In genomic region chr14:75456069-75457023, GRCh38 we compare ENCODE assay signal across 17 cellular contexts. TPM values are rescaled to one million over a fixed set of nuclear protein-coding genes. Genes with fewer than 3 reads are reported as not detected.
A peak's percentile ranks its signal among the peaks of the same experiment; 100 is the strongest.
DNase-seq lines count a peak whose midpoint lies in the region; ATAC-seq, FAIRE-seq and TF ChIP-seq lines count a peak whose summit lies in the region.
"Had no signal": no experiment of that assay in that cellular context is flagged by ENCODE, and none has a peak within 500 bp of the region (broad histone marks: within the 10 kb centered on the region; RNA-seq: fewer than 3 reads in every experiment).

No MANE protein-coding gene starts in this region.

- H3K9me3 ChIP-seq in astrocyte (ENCODE audit: insufficient read depth, low read depth, low read length) (no peaks in the 10 kb centered on the region), WERI-Rb-1 (ENCODE audit: severe bottlenecking) (no peaks in the 10 kb centered on the region)

- CTCF ChIA-PET in activated naive CD4-positive, alpha-beta T cell treated with anti-CD3 and anti-CD28 coated beads, Interleukin-2, amount 10 ng/mL, durations not matched to agents 7 days and 5 days (lab: Charles Lee), result interaction anchor here (1.3 to 5.2 kb wide), 5 partner anchors 13 to 149 kb away, joined by 3 to 81 read pairs (median 11); no protein-coding TSS in a partner anchor
- CTCF ChIA-PET in activated CD8-positive, alpha-beta memory T cell treated with anti-CD3 and anti-CD28 coated beads, Interleukin-2, amount 10 ng/mL, durations not matched to agents 7 days and 5 days (lab: Charles Lee), result interaction anchor here (1.6 kb wide), 1 partner anchor 32 kb away, joined by 3 read pairs; no protein-coding TSS in a partner anchor

- peak overlapping the region; percentile 70 for H3K27ac Mint-ChIP-seq in activated naive CD4-positive, alpha-beta T cell treated with anti-CD3 and anti-CD28 coated beads, Interleukin-2, amount 50 U/mL, for 24 hours
- no peak overlapping the region for H3K27ac Mint-ChIP-seq in activated naive CD4-positive, alpha-beta T cell treated with anti-CD3 and anti-CD28 coated beads, Interleukin-2, amount 10 ng/mL, durations not matched to agents 7 days and 5 days
- peak overlapping the region; percentile 62 for H3K27ac Mint-ChIP-seq in astrocyte (ENCODE audit: unreplicated experiment)
- H3K27ac Mint-ChIP-seq in nephron, result peak overlapping the region; percentile 31 to 52 (median 47)
- H3K27ac Mint-ChIP-seq in stimulated activated effector memory CD8-positive, alpha-beta T cell treated with anti-CD3 and anti-CD28 coated beads, Interleukin-12 subunit alpha, Interleukin-12 subunit beta, amount 100 ng/mL, for 72 hours, result peak overlapping the region; percentile 60
- H3K27ac Mint-ChIP-seq in activated CD8-positive, alpha-beta memory T cell treated with anti-CD3 and anti-CD28 coated beads, Interleukin-2, amount 10 ng/mL, durations not matched to agents 7 days and 5 days, result no peak overlapping the region
- H3K27ac Mint-ChIP-seq: activated CD4-positive, alpha-beta memory T cell treated with anti-CD3 and anti-CD28 coated beads for 36 hours; natural killer cell had no signal

- peaks cover 16% of the 10 kb centered on the region for H3K4me1 ChIP-seq in astrocyte (ENCODE audit: insufficient read depth, low read length)

- no peak overlapping the region for H3K27ac ChIP-seq in astrocyte (ENCODE audit: low read depth, low read length)
- no peak overlapping the region for H3K27ac ChIP-seq in WERI-Rb-1

- H3K4me3 ChIP-seq in astrocyte (ENCODE audit: insufficient read depth, low read depth, low read length), result no peak overlapping the region
- H3K4me3 ChIP-seq in WERI-Rb-1 (ENCODE audit: low read depth, low read length), result no peak overlapping the region
- no peak overlapping the region for H3K4me3 ChIP-seq in foreskin fibroblast (ENCODE audit: low read depth in 1 of 2, low read length in 2 of 2)

- H3K27me3 ChIP-seq in astrocyte (ENCODE audit: insufficient read depth, low read length) (no peaks in the 10 kb centered on the region), WERI-Rb-1 (ENCODE audit: insufficient read depth, low read depth, severe bottlenecking) (no peaks in the 10 kb centered on the region)

- ATAC-seq in stimulated activated effector memory CD8-positive, alpha-beta T cell treated with anti-CD3 and anti-CD28 coated beads, Interleukin-12 subunit alpha, Interleukin-12 subunit beta, amount 100 ng/mL, for 72 hours, result no peak
- ATAC-seq in activated CD8-positive, alpha-beta memory T cell treated with anti-CD3 and anti-CD28 coated beads, Interleukin-2, amount 10 ng/mL, durations not matched to agents 7 days and 5 days, result no peak
- ATAC-seq: left lobe of liver, natural killer cell had no signal

- FAIRE-seq in astrocyte (lab: Jason Lieb, UNC), result no peak

- no peaks in the 10 kb centered on the region for H3K4me1 Mint-ChIP-seq in activated naive CD4-positive, alpha-beta T cell treated with anti-CD3 and anti-CD28 coated beads, Interleukin-2, amount 50 U/mL, for 24 hours
- H3K4me1 Mint-ChIP-seq in activated naive CD4-positive, alpha-beta T cell treated with anti-CD3 and anti-CD28 coated beads, Interleukin-2, amount 10 ng/mL, durations not matched to agents 7 days and 5 days, result peaks cover 13% of the 10 kb centered on the region
- peaks cover 70% of the 10 kb centered on the region for H3K4me1 Mint-ChIP-seq in astrocyte (ENCODE audit: low read depth, unreplicated experiment)
- H3K4me1 Mint-ChIP-seq in nephron, result peaks cover 73% of the 10 kb centered on the region
- H3K4me1 Mint-ChIP-seq in stimulated activated effector memory CD8-positive, alpha-beta T cell treated with anti-CD3 and anti-CD28 coated beads, Interleukin-12 subunit alpha, Interleukin-12 subunit beta, amount 100 ng/mL, for 72 hours, result peaks cover 9% of the 10 kb centered on the region
- H3K4me1 Mint-ChIP-seq in activated CD8-positive, alpha-beta memory T cell treated with anti-CD3 and anti-CD28 coated beads, Interleukin-2, amount 10 ng/mL, durations not matched to agents 7 days and 5 days, result peaks cover 25% of the 10 kb centered on the region

- DNase-seq in activated naive CD4-positive, alpha-beta T cell treated with anti-CD3 and anti-CD28 coated beads, Interleukin-2, amount 10 ng/mL, durations not matched to agents 7 days and 5 days, result no peak
- DNase-seq in astrocyte (ENCODE audit: low read depth), result no peak
- DNase-seq in stimulated activated effector memory CD8-positive, alpha-beta T cell treated with anti-CD3 and anti-CD28 coated beads, Interleukin-12 subunit alpha, Interleukin-12 subunit beta, amount 100 ng/mL, for 72 hours (ENCODE audit: low spot score in 2 of 2), result no peak
- DNase-seq in activated CD8-positive, alpha-beta memory T cell treated with anti-CD3 and anti-CD28 coated beads, Interleukin-2, amount 10 ng/mL, durations not matched to agents 7 days and 5 days, result no peak
- DNase-seq in WERI-Rb-1, result no peak
- no peak for DNase-seq in foreskin fibroblast
- DNase-seq: activated CD4-positive, alpha-beta memory T cell treated with anti-CD3 and anti-CD28 coated beads for 36 hours; CD4-positive, CD25-positive, alpha-beta regulatory T cell; cortex of kidney; H7; KG1; natural killer cell; NCI-H1436 treated with DMSO at 0.1 percent for 48 hours; NCI-H2227 treated with DMSO at 0.1 percent for 48 hours had no signal

- no peak overlapping the region for H2AFZ ChIP-seq in astrocyte (ENCODE audit: low read depth, low read length)

- no peak for TF ChIP-seq CTCF in astrocyte (IDR thresholded peaks at IDR 0.05; ENCODE audit: insufficient read depth, low read depth, low read length)
- no peak for TF ChIP-seq CTCF in nephron (IDR thresholded peaks at IDR 0.05; ENCODE audit: unreplicated experiment in 3 of 3)
- no peak for TF ChIP-seq CTCF in WERI-Rb-1 (IDR thresholded peaks at IDR 0.05; ENCODE audit: low read depth, low read length)
- no peak for TF ChIP-seq CTCF in foreskin fibroblast (IDR thresholded peaks at IDR 0.05; ENCODE audit: low read depth, low read length)

- peaks cover 4% of the 10 kb centered on the region for H3K79me2 ChIP-seq in astrocyte (ENCODE audit: insufficient read depth, low read length)

- no peak overlapping the region for H3K4me2 ChIP-seq in astrocyte (ENCODE audit: low read length)

- H3K9ac ChIP-seq in astrocyte (ENCODE audit: low read length), result no peak overlapping the region

- no peaks in the 10 kb centered on the region for H3K36me3 Mint-ChIP-seq in activated naive CD4-positive, alpha-beta T cell treated with anti-CD3 and anti-CD28 coated beads, Interleukin-2, amount 50 U/mL, for 24 hours
- no peaks in the 10 kb centered on the region for H3K36me3 Mint-ChIP-seq in activated naive CD4-positive, alpha-beta T cell treated with anti-CD3 and anti-CD28 coated beads, Interleukin-2, amount 10 ng/mL, durations not matched to agents 7 days and 5 days
- H3K36me3 Mint-ChIP-seq in astrocyte (ENCODE audit: low read depth, unreplicated experiment) (peaks cover 32% of the 10 kb centered on the region), nephron (ENCODE audit: low read depth) (peaks cover 4% of the 10 kb centered on the region)
- peaks cover 3% of the 10 kb centered on the region for H3K36me3 Mint-ChIP-seq in stimulated activated effector memory CD8-positive, alpha-beta T cell treated with anti-CD3 and anti-CD28 coated beads, Interleukin-12 subunit alpha, Interleukin-12 subunit beta, amount 100 ng/mL, for 72 hours
- no peaks in the 10 kb centered on the region for H3K36me3 Mint-ChIP-seq in activated CD8-positive, alpha-beta memory T cell treated with anti-CD3 and anti-CD28 coated beads, Interleukin-2, amount 10 ng/mL, durations not matched to agents 7 days and 5 days
- H3K36me3 Mint-ChIP-seq: activated CD4-positive, alpha-beta memory T cell treated with anti-CD3 and anti-CD28 coated beads for 36 hours; natural killer cell had no signal

- no peak overlapping the region for H3K4me3 Mint-ChIP-seq in activated naive CD4-positive, alpha-beta T cell treated with anti-CD3 and anti-CD28 coated beads, Interleukin-2, amount 50 U/mL, for 24 hours
- H3K4me3 Mint-ChIP-seq in activated naive CD4-positive, alpha-beta T cell treated with anti-CD3 and anti-CD28 coated beads, Interleukin-2, amount 10 ng/mL, durations not matched to agents 7 days and 5 days, result no peak overlapping the region
- H3K4me3 Mint-ChIP-seq in astrocyte (ENCODE audit: unreplicated experiment) (peak overlapping the region; percentile 35), nephron (no peak overlapping the region)
- no peak overlapping the region for H3K4me3 Mint-ChIP-seq in stimulated activated effector memory CD8-positive, alpha-beta T cell treated with anti-CD3 and anti-CD28 coated beads, Interleukin-12 subunit alpha, Interleukin-12 subunit beta, amount 100 ng/mL, for 72 hours
- H3K4me3 Mint-ChIP-seq in activated CD8-positive, alpha-beta memory T cell treated with anti-CD3 and anti-CD28 coated beads, Interleukin-2, amount 10 ng/mL, durations not matched to agents 7 days and 5 days, result no peak overlapping the region
- H3K4me3 Mint-ChIP-seq: activated CD4-positive, alpha-beta memory T cell treated with anti-CD3 and anti-CD28 coated beads for 36 hours; CD4-positive, CD25-positive, alpha-beta regulatory T cell; natural killer cell had no signal

- H3K36me3 ChIP-seq in astrocyte (ENCODE audit: insufficient read depth, low read length) (no peaks in the 10 kb centered on the region), WERI-Rb-1 (no peaks in the 10 kb centered on the region)

- H3K27me3 Mint-ChIP-seq in activated naive CD4-positive, alpha-beta T cell treated with anti-CD3 and anti-CD28 coated beads, Interleukin-2, amount 50 U/mL, for 24 hours, result no peaks in the 10 kb centered on the region
- no peaks in the 10 kb centered on the region for H3K27me3 Mint-ChIP-seq in activated naive CD4-positive, alpha-beta T cell treated with anti-CD3 and anti-CD28 coated beads, Interleukin-2, amount 10 ng/mL, durations not matched to agents 7 days and 5 days
- H3K27me3 Mint-ChIP-seq in astrocyte (ENCODE audit: low read depth, unreplicated experiment), result no peaks in the 10 kb centered on the region
- no peaks in the 10 kb centered on the region for H3K27me3 Mint-ChIP-seq in nephron (ENCODE audit: low read depth)
- H3K27me3 Mint-ChIP-seq in activated CD8-positive, alpha-beta memory T cell treated with anti-CD3 and anti-CD28 coated beads, Interleukin-2, amount 10 ng/mL, durations not matched to agents 7 days and 5 days, result no peaks in the 10 kb centered on the region
- H3K27me3 Mint-ChIP-seq: activated CD4-positive, alpha-beta memory T cell treated with anti-CD3 and anti-CD28 coated beads for 36 hours had no signal

- H4K20me1 ChIP-seq in astrocyte (ENCODE audit: insufficient read depth, low read length), result peaks cover 32% of the 10 kb centered on the region

- H3K9me3 Mint-ChIP-seq in activated naive CD4-positive, alpha-beta T cell treated with anti-CD3 and anti-CD28 coated beads, Interleukin-2, amount 50 U/mL, for 24 hours, result no peaks in the 10 kb centered on the region
- no peaks in the 10 kb centered on the region for H3K9me3 Mint-ChIP-seq in activated naive CD4-positive, alpha-beta T cell treated with anti-CD3 and anti-CD28 coated beads, Interleukin-2, amount 10 ng/mL, durations not matched to agents 7 days and 5 days
- H3K9me3 Mint-ChIP-seq in astrocyte (ENCODE audit: unreplicated experiment), result no peaks in the 10 kb centered on the region
- no peaks in the 10 kb centered on the region for H3K9me3 Mint-ChIP-seq in nephron
- no peaks in the 10 kb centered on the region for H3K9me3 Mint-ChIP-seq in stimulated activated effector memory CD8-positive, alpha-beta T cell treated with anti-CD3 and anti-CD28 coated beads, Interleukin-12 subunit alpha, Interleukin-12 subunit beta, amount 100 ng/mL, for 72 hours
- H3K9me3 Mint-ChIP-seq in activated CD8-positive, alpha-beta memory T cell treated with anti-CD3 and anti-CD28 coated beads, Interleukin-2, amount 10 ng/mL, durations not matched to agents 7 days and 5 days (ENCODE audit: low read depth), result no peaks in the 10 kb centered on the region
- H3K9me3 Mint-ChIP-seq: activated CD4-positive, alpha-beta memory T cell treated with anti-CD3 and anti-CD28 coated beads for 36 hours; CD4-positive, CD25-positive, alpha-beta regulatory T cell; natural killer cell had no signal

RNA-seq across cellular contexts. Expression of gene JDP2, which starts 28.5 kb away (rescaled TPM):
- 79.5 and 80.6 TPM in 2 replicates for total RNA-seq in astrocyte
- 1 to 10 TPM in 1 of 2 experiments, under 1 TPM in 1; 0.75 to 1.1 TPM for total RNA-seq in activated CD8-positive, alpha-beta memory T cell treated with anti-CD3 and anti-CD28 coated beads, Interleukin-2, amount 10 ng/mL, durations not matched to agents 7 days and 5 days

Comparison
In these comparisons a context has a peak if more than half of its experiments do, and no peak if none do; other contexts are left out.
1. H3K27ac Mint-ChIP-seq: peak in activated naive CD4-positive, alpha-beta T cell treated with anti-CD3 and anti-CD28 coated beads, Interleukin-2, amount 50 U/mL, for 24 hours (single experiment), astrocyte (single experiment), nephron (3 of 3) and stimulated activated effector memory CD8-positive, alpha-beta T cell treated with anti-CD3 and anti-CD28 coated beads, Interleukin-12 subunit alpha, Interleukin-12 subunit beta, amount 100 ng/mL, for 72 hours (single experiment); none in activated naive CD4-positive, alpha-beta T cell treated with anti-CD3 and anti-CD28 coated beads, Interleukin-2, amount 10 ng/mL, durations not matched to agents 7 days and 5 days (single experiment) and activated CD8-positive, alpha-beta memory T cell treated with anti-CD3 and anti-CD28 coated beads, Interleukin-2, amount 10 ng/mL, durations not matched to agents 7 days and 5 days (single experiment).
2. RNA of gene JDP2, which starts 28.5 kb away (total RNA-seq): 79.5 to 80.6 TPM in astrocyte; 0.75 to 1.1 TPM in activated CD8-positive, alpha-beta memory T cell treated with anti-CD3 and anti-CD28 coated beads, Interleukin-2, amount 10 ng/mL, durations not matched to agents 7 days and 5 days; every median in the first group is over 10 times any median in the second.